In genomic region chr13:26558074-26558805, GRCh38 we compare ENCODE assay signal across 8 cellular contexts.
A peak's percentile ranks its signal among the peaks of the same experiment; 100 is the strongest.
DNase-seq lines count a peak whose midpoint lies in the region; ATAC-seq and TF ChIP-seq lines count a peak whose summit lies in the region.

No MANE protein-coding gene starts in this region.

- H3K4me1 Mint-ChIP-seq in activated T-cell treated with anti-CD3 and anti-CD28 coated beads, Interleukin-2, amount 50 U/mL, for 24 hours (ENCODE audit: low read depth), result peaks cover 11% of the 10 kb centered on the region

- no peak for ATAC-seq in RWPE2 (ENCODE audit: low read depth)

- H3K4me3 ChIP-seq in RWPE2 (ENCODE audit: severe bottlenecking), result peak overlapping the region; percentile 94
- H3K4me3 ChIP-seq in neuron (ENCODE audit: low read length), result peak overlapping the region; percentile 52

- H3K27me3 ChIP-seq in RWPE2 (ENCODE audit: insufficient read depth, poor library complexity, severe bottlenecking), result no peaks in the 10 kb centered on the region
- no peaks in the 10 kb centered on the region for H3K27me3 ChIP-seq in neuron (ENCODE audit: insufficient read depth, low read length)

- no peak overlapping the region for H3K27ac Mint-ChIP-seq in activated T-cell treated with anti-CD3 and anti-CD28 coated beads, Interleukin-2, amount 50 U/mL, for 24 hours

- peak overlapping the region; percentile 55 for H3K4me3 Mint-ChIP-seq in activated T-cell treated with anti-CD3 and anti-CD28 coated beads, Interleukin-2, amount 50 U/mL, for 24 hours

- peak; percentile 34 for DNase-seq in activated T-cell treated with anti-CD3 and anti-CD28 coated beads, Interleukin-2, amount 50 U/mL, for 24 hours
- DNase-seq in activated T-cell treated with anti-CD3 and anti-CD28 coated beads for 4 hours (no peak), RWPE2 (ENCODE audit: low spot score) (no peak), fibroblast of peridontal ligament (ENCODE audit: extremely low read depth) (peak; percentile 18), DMS153 (lab: John Stamatoyannopoulos, UW) (no peak)
- no peak for DNase-seq in stimulated activated CD8-positive, alpha-beta memory T cell treated with anti-CD3 and anti-CD28 coated beads, Interleukin-4, amount 100 ng/mL, for 48 hours
- DNase-seq in stimulated activated CD4-positive, alpha-beta T cell treated with anti-CD3 and anti-CD28 coated beads, Interleukin-4, amount 100 ng/mL, for 24 hours, result no peak

- no peaks in the 10 kb centered on the region for H3K9me3 Mint-ChIP-seq in activated T-cell treated with anti-CD3 and anti-CD28 coated beads, Interleukin-2, amount 50 U/mL, for 24 hours

- H3K36me3 ChIP-seq in RWPE2 (ENCODE audit: low read depth) (no peaks in the 10 kb centered on the region), neuron (ENCODE audit: insufficient read depth, low read length) (no peaks in the 10 kb centered on the region)

- H3K4me1 ChIP-seq in RWPE2 (ENCODE audit: insufficient read depth, poor library complexity, severe bottlenecking), result no peaks in the 10 kb centered on the region
- peaks cover 31% of the 10 kb centered on the region for H3K4me1 ChIP-seq in neuron (ENCODE audit: insufficient read depth, low read length)

- H3K27me3 Mint-ChIP-seq in activated T-cell treated with anti-CD3 and anti-CD28 coated beads, Interleukin-2, amount 50 U/mL, for 24 hours, result peaks cover 47% of the 10 kb centered on the region

- no peaks in the 10 kb centered on the region for H3K9me3 ChIP-seq in RWPE2 (ENCODE audit: severe bottlenecking)
- H3K9me3 ChIP-seq in neuron (ENCODE audit: low read length), result peaks cover 2% of the 10 kb centered on the region

- no peak for TF ChIP-seq CTCF in RWPE2 (IDR thresholded peaks at IDR 0.05; ENCODE audit: poor library complexity, severe bottlenecking)

- H2AFZ ChIP-seq in neuron (ENCODE audit: low read depth, low read length), result peak overlapping the region; percentile 78

- H3K36me3 Mint-ChIP-seq in activated T-cell treated with anti-CD3 and anti-CD28 coated beads, Interleukin-2, amount 50 U/mL, for 24 hours (ENCODE audit: low read depth), result no peaks in the 10 kb centered on the region

- peak overlapping the region; percentile 24 for H3K27ac ChIP-seq in RWPE2 (ENCODE audit: poor library complexity, severe bottlenecking)

Comparison
In these comparisons a context has a peak if more than half of its experiments do, and no peak if none do; other contexts are left out.
1. DNase-seq: peak in activated T-cell treated with anti-CD3 and anti-CD28 coated beads, Interleukin-2, amount 50 U/mL, for 24 hours (single experiment) and fibroblast of peridontal ligament (single experiment); none in activated T-cell treated with anti-CD3 and anti-CD28 coated beads for 4 hours (single experiment), RWPE2 (single experiment), DMS153 (single experiment), stimulated activated CD8-positive, alpha-beta memory T cell treated with anti-CD3 and anti-CD28 coated beads, Interleukin-4, amount 100 ng/mL, for 48 hours (single experiment) and stimulated activated CD4-positive, alpha-beta T cell treated with anti-CD3 and anti-CD28 coated beads, Interleukin-4, amount 100 ng/mL, for 24 hours (single experiment).